In the genomic region with DNA sequence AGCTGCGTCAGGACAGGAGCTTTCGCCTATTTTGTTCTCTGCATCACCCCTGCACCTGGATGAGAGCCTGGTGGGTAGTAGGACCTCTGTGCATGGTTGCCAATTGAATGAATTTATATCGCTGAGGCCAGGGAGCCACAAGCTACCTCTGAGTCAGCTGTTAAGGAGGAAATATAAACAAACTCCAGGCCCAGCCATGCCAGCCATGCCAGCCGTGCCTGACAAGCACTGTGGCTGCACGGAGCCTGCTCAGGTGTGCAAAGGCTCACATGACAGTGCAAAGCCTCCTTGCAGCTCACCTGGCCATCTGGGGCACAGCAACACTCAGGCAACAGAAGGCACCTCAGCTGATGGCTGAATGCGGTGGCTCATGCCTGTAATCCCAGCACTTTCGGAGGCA, we compare ENCODE assay signal across 1 cellular context.
TF ChIP-seq lines count a peak whose summit lies in the region.

No MANE protein-coding gene starts in this region.

TF ChIP-seq in IMR-90, 13 proteins besides CTCF, POLR2A, EP300 and RAD21:
- TF ChIP-seq MAFK (IDR thresholded peaks at IDR 0.05; ENCODE audit: low read depth, low read length) (no peak), BHLHE40 (IDR thresholded peaks at IDR 0.05; ENCODE audit: low read depth, low read length) (no peak), CHD1 (IDR thresholded peaks at IDR 0.05; ENCODE audit: low read depth, low read length) (no peak), RCOR1 (IDR thresholded peaks at IDR 0.05; ENCODE audit: insufficient replicate concordance, low read length) (no peak), FOS (IDR thresholded peaks at IDR 0.05; ENCODE audit: low read depth, low read length) (no peak), MXI1 (IDR thresholded peaks at IDR 0.05; ENCODE audit: borderline replicate concordance, low read depth, low read length) (no peak), NFE2L2 (IDR thresholded peaks at IDR 0.05; ENCODE audit: low read depth, low read length) (no peak), CEBPB (IDR thresholded peaks at IDR 0.05; ENCODE audit: low read depth, low read length) (no peak), RFX5 (IDR thresholded peaks at IDR 0.05; ENCODE audit: low read depth, low read length) (no peak), MAZ (IDR thresholded peaks at IDR 0.05; ENCODE audit: borderline replicate concordance, low read depth, low read length) (no peak), SMC3 (IDR thresholded peaks at IDR 0.05; ENCODE audit: low read depth, low read length) (no peak)
- TF ChIP-seq, protein P1, sequence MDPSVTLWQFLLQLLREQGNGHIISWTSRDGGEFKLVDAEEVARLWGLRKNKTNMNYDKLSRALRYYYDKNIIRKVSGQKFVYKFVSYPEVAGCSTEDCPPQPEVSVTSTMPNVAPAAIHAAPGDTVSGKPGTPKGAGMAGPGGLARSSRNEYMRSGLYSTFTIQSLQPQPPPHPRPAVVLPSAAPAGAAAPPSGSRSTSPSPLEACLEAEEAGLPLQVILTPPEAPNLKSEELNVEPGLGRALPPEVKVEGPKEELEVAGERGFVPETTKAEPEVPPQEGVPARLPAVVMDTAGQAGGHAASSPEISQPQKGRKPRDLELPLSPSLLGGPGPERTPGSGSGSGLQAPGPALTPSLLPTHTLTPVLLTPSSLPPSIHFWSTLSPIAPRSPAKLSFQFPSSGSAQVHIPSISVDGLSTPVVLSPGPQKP (IDR thresholded peaks at IDR 0.05; ENCODE audit: borderline replicate concordance, low read depth, low read length): no peak
- TF ChIP-seq, protein P2, sequence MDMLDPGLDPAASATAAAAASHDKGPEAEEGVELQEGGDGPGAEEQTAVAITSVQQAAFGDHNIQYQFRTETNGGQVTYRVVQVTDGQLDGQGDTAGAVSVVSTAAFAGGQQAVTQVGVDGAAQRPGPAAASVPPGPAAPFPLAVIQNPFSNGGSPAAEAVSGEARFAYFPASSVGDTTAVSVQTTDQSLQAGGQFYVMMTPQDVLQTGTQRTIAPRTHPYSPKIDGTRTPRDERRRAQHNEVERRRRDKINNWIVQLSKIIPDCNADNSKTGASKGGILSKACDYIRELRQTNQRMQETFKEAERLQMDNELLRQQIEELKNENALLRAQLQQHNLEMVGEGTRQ (IDR thresholded peaks at IDR 0.05; ENCODE audit: low read depth, low read length): no peak
